In the genomic region with DNA sequence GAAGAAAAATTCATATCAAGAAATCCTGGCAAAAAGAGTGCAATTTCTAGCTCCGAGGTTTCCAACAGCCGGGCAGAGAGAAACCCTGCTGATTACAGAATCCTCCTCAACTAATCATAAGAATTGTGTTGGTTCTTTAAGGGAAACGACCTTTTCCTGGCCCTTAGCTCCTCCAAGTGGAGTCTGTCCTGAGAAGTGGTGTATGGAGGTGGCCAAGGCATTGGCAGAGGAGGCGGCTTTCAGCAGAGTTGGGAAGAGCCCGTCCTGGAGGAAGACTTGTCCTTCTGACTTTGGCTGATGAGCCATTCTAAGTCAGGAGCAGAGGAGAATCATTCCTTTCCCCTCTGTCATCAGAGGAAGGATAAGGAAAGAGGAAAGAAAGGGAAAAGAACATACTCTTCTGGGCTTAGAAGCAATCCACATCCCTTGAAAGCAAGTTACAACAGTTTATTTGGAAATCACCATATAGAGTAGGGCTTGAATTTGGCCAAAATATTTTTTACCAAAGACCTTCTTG, we compare ENCODE assay signal across 21 cellular contexts. TPM values are rescaled to one million over a fixed set of nuclear protein-coding genes. Genes with fewer than 3 reads are reported as not detected.
"Had no signal": no experiment of that assay in that cellular context is flagged by ENCODE, and none has a peak within 500 bp of the region (broad histone marks: within the 10 kb centered on the region; RNA-seq: fewer than 3 reads in every experiment).

No MANE protein-coding gene starts in this region.

- H3K4me1 Mint-ChIP-seq: activated CD4-positive, alpha-beta memory T cell treated with anti-CD3 and anti-CD28 coated beads, Interleukin-2, amount 10 ng/mL, durations not matched to agents 7 days and 5 days; activated naive CD4-positive, alpha-beta T cell treated with anti-CD3 and anti-CD28 coated beads, Interleukin-2, amount 50 U/mL, for 24 hours; stimulated activated naive B cell treated with anti-CD40 and anti-IgM and Interleukin-4, amounts not matched to agents 10 μg/mL and 1 μg/mL and 100 μg/mL, for 72 hours; T-helper 17 cell had no signal

- H3K27me3 ChIP-seq: colonic mucosa, vagina had no signal

- H3K27me3 Mint-ChIP-seq: activated naive CD4-positive, alpha-beta T cell treated with anti-CD3 and anti-CD28 coated beads, Interleukin-2, amount 50 U/mL, for 24 hours had no signal

- H3K9me3 ChIP-seq: body of pancreas, colonic mucosa, esophagus squamous epithelium, heart right ventricle, tibial artery, vagina had no signal

- H3K27ac Mint-ChIP-seq: activated CD4-positive, alpha-beta memory T cell treated with anti-CD3 and anti-CD28 coated beads, Interleukin-2, amount 10 ng/mL, durations not matched to agents 7 days and 5 days; activated naive CD4-positive, alpha-beta T cell treated with anti-CD3 and anti-CD28 coated beads, Interleukin-2, amount 50 U/mL, for 24 hours; natural killer cell treated with Interleukin-12 subunit alpha and Interleukin-12 subunit beta and Interleukin-15 and Interleukin-18, amount 100 ng/mL, for 72 hours; stimulated activated naive B cell treated with anti-CD40 and anti-IgM and Interleukin-4, amounts not matched to agents 10 μg/mL and 1 μg/mL and 100 μg/mL, for 72 hours; T-helper 17 cell had no signal

- DNase-seq: activated CD4-positive, alpha-beta memory T cell treated with anti-CD3 and anti-CD28 coated beads, Interleukin-2, amount 10 ng/mL, durations not matched to agents 7 days and 5 days; activated CD4-positive, alpha-beta T cell treated with anti-CD3 and anti-CD28 coated beads for 4 hours; activated effector memory CD4-positive, alpha-beta T cell treated with Interleukin-2 at 50 U/mL for 16 hours; activated T-cell treated with anti-CD3 and anti-CD28 coated beads, Interleukin-2, amount 50 U/mL, for 4 hours; body of pancreas; central memory CD4-positive, alpha-beta T cell; colonic mucosa; esophagus squamous epithelium; foreskin melanocyte; heart right ventricle; occipital lobe; stimulated activated CD4-positive, alpha-beta T cell treated with anti-CD3 and anti-CD28 coated beads, Interleukin-15, amount 100 ng/mL, for 24 hours; stimulated activated CD4-positive, alpha-beta T cell treated with anti-CD3 and anti-CD28 coated beads, Interleukin-4, amount 100 ng/mL, for 1 hour; stimulated activated naive B cell treated with anti-CD40 and anti-IgM and Interleukin-4, amounts not matched to agents 10 μg/mL and 1 μg/mL and 100 μg/mL, for 72 hours; T-helper 17 cell; tibial artery had no signal

- H3K4me3 Mint-ChIP-seq: activated CD4-positive, alpha-beta memory T cell treated with anti-CD3 and anti-CD28 coated beads, Interleukin-2, amount 10 ng/mL, durations not matched to agents 7 days and 5 days; activated naive CD4-positive, alpha-beta T cell treated with anti-CD3 and anti-CD28 coated beads, Interleukin-2, amount 50 U/mL, for 24 hours; activated T-cell treated with anti-CD3 and anti-CD28 coated beads, Interleukin-2, amount 50 U/mL, for 4 hours; natural killer cell treated with Interleukin-12 subunit alpha and Interleukin-12 subunit beta and Interleukin-15 and Interleukin-18, amount 100 ng/mL, for 72 hours; stimulated activated naive B cell treated with anti-CD40 and anti-IgM and Interleukin-4, amounts not matched to agents 10 μg/mL and 1 μg/mL and 100 μg/mL, for 72 hours; T-helper 17 cell had no signal

- H3K9me3 Mint-ChIP-seq: activated CD4-positive, alpha-beta memory T cell treated with anti-CD3 and anti-CD28 coated beads, Interleukin-2, amount 10 ng/mL, durations not matched to agents 7 days and 5 days; activated naive CD4-positive, alpha-beta T cell treated with anti-CD3 and anti-CD28 coated beads, Interleukin-2, amount 50 U/mL, for 24 hours; activated T-cell treated with anti-CD3 and anti-CD28 coated beads, Interleukin-2, amount 50 U/mL, for 4 hours; natural killer cell treated with Interleukin-12 subunit alpha and Interleukin-12 subunit beta and Interleukin-15 and Interleukin-18, amount 100 ng/mL, for 72 hours; stimulated activated naive B cell treated with anti-CD40 and anti-IgM and Interleukin-4, amounts not matched to agents 10 μg/mL and 1 μg/mL and 100 μg/mL, for 72 hours had no signal

- H3K36me3 Mint-ChIP-seq: activated naive CD4-positive, alpha-beta T cell treated with anti-CD3 and anti-CD28 coated beads, Interleukin-2, amount 50 U/mL, for 24 hours; natural killer cell treated with Interleukin-12 subunit alpha and Interleukin-12 subunit beta and Interleukin-15 and Interleukin-18, amount 100 ng/mL, for 72 hours; stimulated activated naive B cell treated with anti-CD40 and anti-IgM and Interleukin-4, amounts not matched to agents 10 μg/mL and 1 μg/mL and 100 μg/mL, for 72 hours had no signal

- H3K4me3 ChIP-seq: body of pancreas, colonic mucosa, esophagus squamous epithelium, heart right ventricle, tibial artery, vagina had no signal

- H3K4me1 ChIP-seq: esophagus squamous epithelium, heart right ventricle, tibial artery, vagina had no signal

- H3K36me3 ChIP-seq: colonic mucosa, esophagus squamous epithelium, heart right ventricle, tibial artery, vagina had no signal

- H3K27ac ChIP-seq: body of pancreas, colonic mucosa, esophagus squamous epithelium, heart right ventricle, tibial artery, vagina had no signal

RNA-seq across cellular contexts. Expression of a gene that starts 46.5 kb away (rescaled TPM):
- total RNA-seq: activated CD4-positive, alpha-beta memory T cell treated with anti-CD3 and anti-CD28 coated beads, Interleukin-2, amount 10 ng/mL, durations not matched to agents 7 days and 5 days; activated T-cell treated with anti-CD3 and anti-CD28 coated beads, Interleukin-2, amount 50 U/mL, for 4 hours; body of pancreas; colonic mucosa; esophagus squamous epithelium; heart right ventricle; natural killer cell treated with Interleukin-12 subunit alpha and Interleukin-12 subunit beta and Interleukin-15 and Interleukin-18, amount 100 ng/mL, for 72 hours; occipital lobe; posterior vena cava; skeletal muscle tissue; T-helper 17 cell; vagina had no signal
- polyA plus RNA-seq: heart right ventricle had no signal
